25 cellular contexts compared by ENCODE assay signal in the genomic region with DNA sequence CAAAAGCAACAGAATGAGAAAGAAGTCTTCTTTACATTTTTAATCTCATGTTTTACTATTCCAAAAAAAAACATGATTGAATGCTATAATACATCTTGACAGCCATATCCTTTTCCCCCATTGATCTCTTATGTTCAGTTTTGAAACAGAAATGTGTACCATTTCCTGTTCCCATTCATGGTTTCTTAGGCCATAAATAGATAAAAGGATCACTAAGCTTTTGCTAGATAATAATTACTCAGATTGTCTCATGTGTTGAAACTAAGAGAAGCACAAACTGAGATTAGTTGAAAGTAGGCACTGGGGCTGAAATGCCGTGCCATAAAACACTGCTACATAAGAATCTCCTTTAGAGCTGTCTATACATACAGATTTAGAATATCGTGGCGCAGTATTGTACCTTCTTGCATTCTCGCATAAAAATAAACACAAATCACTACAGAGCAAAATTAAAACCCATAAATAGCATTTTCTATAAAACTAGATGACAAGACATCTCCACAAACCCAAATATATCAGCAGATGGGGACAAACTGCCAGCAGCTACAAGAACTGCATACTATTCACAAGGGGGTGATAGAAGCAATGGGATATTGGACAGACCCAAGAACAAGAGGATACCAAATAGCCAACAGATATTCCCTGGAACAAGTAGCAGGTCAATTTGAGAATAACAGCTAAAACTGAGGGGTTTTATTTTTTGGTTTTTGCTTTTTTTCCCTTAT.
DNase-seq lines count a peak whose midpoint lies in the region; ATAC-seq and TF ChIP-seq lines count a peak whose summit lies in the region.
"Had no signal": no experiment of that assay in that cellular context is flagged by ENCODE, and none has a peak within 500 bp of the region (broad histone marks: within the 10 kb centered on the region; RNA-seq: fewer than 3 reads in every experiment).

No MANE protein-coding gene starts in this region.

- H3K4me3 Mint-ChIP-seq in endodermal cell = no peak overlapping the region
- H3K4me3 Mint-ChIP-seq: activated CD4-positive, alpha-beta memory T cell treated with anti-CD3 and anti-CD28 coated beads, Interleukin-2, amount 10 ng/mL, durations not matched to agents 7 days and 5 days; activated naive CD4-positive, alpha-beta T cell treated with anti-CD3 and anti-CD28 coated beads, Interleukin-2, amount 50 U/mL, for 24 hours; activated T-helper 17 cell treated with anti-CD3 and anti-CD28 coated beads, Interleukin-2, amount 50 U/mL, for 72 hours; B cell; T-helper 1 cell treated with Interleukin-12 subunit alpha and Interleukin-12 subunit beta and Interleukin-4 antibody, amounts not matched to agents 30 μg/mL and 1 μg/mL, for 36 hours had no signal

- no peaks in the 10 kb centered on the region for H4K20me1 ChIP-seq in BLaER1

- peaks cover 11% of the 10 kb centered on the region for H3K4me1 ChIP-seq in BLaER1
- H3K4me1 ChIP-seq in RWPE2 (ENCODE audit: insufficient read depth, poor library complexity, severe bottlenecking) = no peaks in the 10 kb centered on the region
- no peaks in the 10 kb centered on the region for H3K4me1 ChIP-seq in endodermal cell (ENCODE audit: control insufficient read depth, insufficient read depth, low read length)
- no peaks in the 10 kb centered on the region for H3K4me1 ChIP-seq in heart left ventricle
- H3K4me1 ChIP-seq: A549, tibial nerve had no signal

- no peaks in the 10 kb centered on the region for H3K36me3 Mint-ChIP-seq in endodermal cell (ENCODE audit: low read depth)
- H3K36me3 Mint-ChIP-seq: activated naive CD4-positive, alpha-beta T cell treated with anti-CD3 and anti-CD28 coated beads, Interleukin-2, amount 50 U/mL, for 24 hours had no signal

- TF ChIP-seq CTCF in RWPE2 (IDR thresholded peaks at IDR 0.05; ENCODE audit: poor library complexity, severe bottlenecking) (peak; percentile 6), endodermal cell (conservative IDR thresholded peaks at IDR 0.05) (no peak), heart left ventricle (IDR thresholded peaks at IDR 0.05) (no peak)

- H3K9me3 Mint-ChIP-seq in endodermal cell = peaks cover 5% of the 10 kb centered on the region

- H3K9me3 ChIP-seq in BLaER1 (no peaks in the 10 kb centered on the region), RWPE2 (ENCODE audit: severe bottlenecking) (no peaks in the 10 kb centered on the region), endodermal cell (ENCODE audit: control insufficient read depth, low read length) (no peaks in the 10 kb centered on the region), heart left ventricle (peaks cover 0 to 2% (median 0%) of the 10 kb centered on the region in 12 donors)
- H3K9me3 ChIP-seq: A549, ovary, tibial nerve had no signal

- H3K4me1 Mint-ChIP-seq in endodermal cell = peaks cover 8% of the 10 kb centered on the region
- H3K4me1 Mint-ChIP-seq: activated CD4-positive, alpha-beta memory T cell treated with anti-CD3 and anti-CD28 coated beads, Interleukin-2, amount 10 ng/mL, durations not matched to agents 7 days and 5 days; activated naive CD4-positive, alpha-beta T cell treated with anti-CD3 and anti-CD28 coated beads, Interleukin-2, amount 50 U/mL, for 24 hours; activated T-helper 17 cell treated with anti-CD3 and anti-CD28 coated beads, Interleukin-2, amount 50 U/mL, for 72 hours; B cell had no signal

- no peaks in the 10 kb centered on the region for H3K36me3 ChIP-seq in BLaER1
- H3K36me3 ChIP-seq in RWPE2 (ENCODE audit: low read depth) = no peaks in the 10 kb centered on the region
- no peaks in the 10 kb centered on the region for H3K36me3 ChIP-seq in endodermal cell (ENCODE audit: control insufficient read depth, insufficient read depth, low read length)
- no peaks in the 10 kb centered on the region for H3K36me3 ChIP-seq in heart left ventricle
- H3K36me3 ChIP-seq: ovary, tibial nerve had no signal

- no peak overlapping the region for H3K27ac Mint-ChIP-seq in endodermal cell
- H3K27ac Mint-ChIP-seq: activated CD4-positive, alpha-beta memory T cell treated with anti-CD3 and anti-CD28 coated beads, Interleukin-2, amount 10 ng/mL, durations not matched to agents 7 days and 5 days; activated naive CD4-positive, alpha-beta T cell treated with anti-CD3 and anti-CD28 coated beads, Interleukin-2, amount 50 U/mL, for 24 hours; activated T-helper 17 cell treated with anti-CD3 and anti-CD28 coated beads, Interleukin-2, amount 50 U/mL, for 72 hours; B cell; T-helper 1 cell treated with Interleukin-12 subunit alpha and Interleukin-12 subunit beta and Interleukin-4 antibody, amounts not matched to agents 30 μg/mL and 1 μg/mL, for 36 hours had no signal

- ATAC-seq in GM18870 (IDR thresholded peaks at IDR 0.05; ENCODE audit: unreplicated experiment) = peak; percentile 76
- peak; percentile 69 for ATAC-seq in HG02938 (IDR thresholded peaks at IDR 0.05; ENCODE audit: unreplicated experiment)
- no peak for ATAC-seq in RWPE2 (ENCODE audit: low read depth)
- no peak for ATAC-seq in stimulated activated naive CD8-positive, alpha-beta T cell treated with anti-CD3 and anti-CD28 coated beads, Interleukin-15, Interleukin-2, amounts not matched to agents 100 U/mL and 50 U/mL, for 24 hours
- no peak for ATAC-seq in heart left ventricle
- ATAC-seq: A549; activated T-helper 17 cell treated with anti-CD3 and anti-CD28 coated beads, Interleukin-2, amount 50 U/mL, for 72 hours had no signal

- DNase-seq in RWPE2 (ENCODE audit: low spot score) (no peak), endodermal cell (no peak), heart left ventricle (no peak)
- DNase-seq in stimulated activated naive CD8-positive, alpha-beta T cell treated with anti-CD3 and anti-CD28 coated beads, Interleukin-15, Interleukin-2, amounts not matched to agents 100 U/mL and 50 U/mL, for 24 hours = no peak
- DNase-seq in activated naive CD4-positive, alpha-beta T cell (lab: John Stamatoyannopoulos, UW) = no peak
- DNase-seq: activated CD4-positive, alpha-beta memory T cell treated with anti-CD3 and anti-CD28 coated beads, Interleukin-2, amount 10 ng/mL, durations not matched to agents 7 days and 5 days; activated CD4-positive, alpha-beta T cell treated with anti-CD3 and anti-CD28 coated beads for 1 hour; amygdala; effector CD4-positive, alpha-beta T cell; HCEC 1CT; head of caudate nucleus; NCI-H2029; NCI-H69; ovary; small intestine; stimulated activated CD4-positive, alpha-beta T cell treated with anti-CD3 and anti-CD28 coated beads, Interleukin-2, amount 100 ng/mL, for 24 hours had no signal

- H3K27me3 ChIP-seq in BLaER1 = no peaks in the 10 kb centered on the region
- no peaks in the 10 kb centered on the region for H3K27me3 ChIP-seq in RWPE2 (ENCODE audit: insufficient read depth, poor library complexity, severe bottlenecking)
- no peaks in the 10 kb centered on the region for H3K27me3 ChIP-seq in endodermal cell (ENCODE audit: control insufficient read depth, insufficient read depth, low read length, poor library complexity, severe bottlenecking)
- H3K27me3 ChIP-seq in heart left ventricle = no peaks in the 10 kb centered on the region
- H3K27me3 ChIP-seq: ovary, tibial nerve had no signal

- no peak for TF ChIP-seq POLR2A in heart left ventricle (IDR thresholded peaks at IDR 0.05)

- intact Hi-C loops in heart left ventricle (cut with DNase I) = no loop called here

- H3K9ac ChIP-seq in BLaER1 = no peak overlapping the region
- no peak overlapping the region for H3K9ac ChIP-seq in endodermal cell (ENCODE audit: extremely low read depth, low read length, poor library complexity, severe bottlenecking)

- 88% methylated on average over 4 of the region's 4 CpGs; no CpG with 5 or more reads in 1 of the 2 experiments for WGBS in endodermal cell (ENCODE audit: insufficient coverage in 1 of 2, insufficient read length in 1 of 2), 2 experiments
- WGBS in heart left ventricle, 4 donors = 77 to 80% (median 79%) methylated on average over 4 of the region's 4 CpGs

- no peak overlapping the region for H3K4me3 ChIP-seq in BLaER1
- H3K4me3 ChIP-seq in RWPE2 (ENCODE audit: severe bottlenecking) = no peak overlapping the region
- H3K4me3 ChIP-seq in endodermal cell (ENCODE audit: low read length) = no peak overlapping the region
- no peak overlapping the region for H3K4me3 ChIP-seq in heart left ventricle
- H3K4me3 ChIP-seq: A549, ovary, tibial nerve had no signal

- peak overlapping the region; percentile 17; the same call in 1 of the 2 replicates for H3K4me2 ChIP-seq in BLaER1
- H3K4me2 ChIP-seq: A549 had no signal

- no peaks in the 10 kb centered on the region for H3K27me3 Mint-ChIP-seq in endodermal cell (ENCODE audit: insufficient read depth)
- H3K27me3 Mint-ChIP-seq: activated CD4-positive, alpha-beta memory T cell treated with anti-CD3 and anti-CD28 coated beads, Interleukin-2, amount 10 ng/mL, durations not matched to agents 7 days and 5 days; activated naive CD4-positive, alpha-beta T cell treated with anti-CD3 and anti-CD28 coated beads, Interleukin-2, amount 50 U/mL, for 24 hours; activated T-helper 17 cell treated with anti-CD3 and anti-CD28 coated beads, Interleukin-2, amount 50 U/mL, for 72 hours; B cell had no signal

- H3K27ac ChIP-seq in BLaER1 (no peak overlapping the region), RWPE2 (ENCODE audit: poor library complexity, severe bottlenecking) (no peak overlapping the region), endodermal cell (ENCODE audit: low read depth, low read length) (no peak overlapping the region), heart left ventricle (no peak overlapping the region)
- H3K27ac ChIP-seq: A549, ovary, tibial nerve had no signal

Comparison
In these comparisons a context has a peak if more than half of its experiments do, and no peak if none do; other contexts are left out.
1. ATAC-seq: peak in GM18870 (single experiment) and HG02938 (single experiment); none in RWPE2 (single experiment), stimulated activated naive CD8-positive, alpha-beta T cell treated with anti-CD3 and anti-CD28 coated beads, Interleukin-15, Interleukin-2, amounts not matched to agents 100 U/mL and 50 U/mL, for 24 hours (single experiment) and heart left ventricle (0 of 4).